26 cellular contexts compared by ENCODE assay signal in the genomic region with DNA sequence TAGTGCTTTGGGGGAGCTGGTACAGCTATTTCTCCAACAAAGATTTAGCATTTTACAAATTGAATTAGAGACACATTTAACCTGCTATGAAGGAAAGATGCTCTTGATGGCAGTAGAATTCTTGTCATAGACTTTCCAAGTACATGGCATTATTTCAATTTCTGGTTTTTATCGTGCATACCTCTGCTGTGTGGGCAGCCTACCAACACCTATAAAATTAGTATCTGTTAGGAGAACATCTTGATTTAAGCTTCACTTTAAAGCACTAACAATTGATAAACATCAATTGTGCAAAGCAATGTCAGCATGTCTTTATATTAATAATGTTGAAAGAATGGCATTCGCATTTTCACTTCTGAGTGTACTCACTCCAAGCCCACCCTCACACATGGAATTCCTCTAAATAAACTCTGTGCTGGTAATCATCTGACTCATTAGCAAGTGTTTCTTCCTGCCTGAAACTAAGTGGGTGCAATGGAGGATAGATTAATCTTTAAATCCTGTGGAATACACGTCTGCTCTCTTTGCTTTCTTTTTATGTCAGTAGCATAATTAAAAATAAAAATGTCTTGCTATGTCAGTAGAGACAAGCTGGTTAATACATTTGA.
A peak's percentile ranks its signal among the peaks of the same experiment; 100 is the strongest.
DNase-seq lines count a peak whose midpoint lies in the region; ATAC-seq, FAIRE-seq and TF ChIP-seq lines count a peak whose summit lies in the region.
"Had no signal": no experiment of that assay in that cellular context is flagged by ENCODE, and none has a peak within 500 bp of the region (broad histone marks: within the 10 kb centered on the region; RNA-seq: fewer than 3 reads in every experiment).

No MANE protein-coding gene starts in this region.

- no peak overlapping the region for H3K9ac ChIP-seq in astrocyte (ENCODE audit: low read length)
- H3K9ac ChIP-seq: parathyroid adenoma had no signal

- H3K36me3 Mint-ChIP-seq in astrocyte (ENCODE audit: low read depth, unreplicated experiment): no peaks in the 10 kb centered on the region
- H3K36me3 Mint-ChIP-seq: CD8-positive, alpha-beta T cell had no signal

- peak; percentile 55 for FAIRE-seq in astrocyte (lab: Jason Lieb, UNC)
- FAIRE-seq: GM12878, urothelium cell line had no signal

- H3K9me3 Mint-ChIP-seq in astrocyte (ENCODE audit: unreplicated experiment): no peaks in the 10 kb centered on the region

- H3K4me3 ChIP-seq in astrocyte (ENCODE audit: insufficient read depth, low read depth, low read length): no peak overlapping the region
- H3K4me3 ChIP-seq in fibroblast of pulmonary artery (replicated peaks; ENCODE audit: low read depth, low read length): no peak overlapping the region
- H3K4me3 ChIP-seq in retinal pigment epithelial cell (ENCODE audit: low read length): no peak overlapping the region
- H3K4me3 ChIP-seq: adrenal gland, GM12878, heart left ventricle, sigmoid colon had no signal

- in situ Hi-C loops in G401 (cut with HindIII; ENCODE audit: low sequenced_read_pairs): no loop called here

- H3K27ac ChIP-seq in astrocyte (ENCODE audit: low read depth, low read length): no peak overlapping the region
- H3K27ac ChIP-seq: adrenal gland, heart left ventricle, parathyroid adenoma, sigmoid colon had no signal

- no peak overlapping the region for H3K4me2 ChIP-seq in astrocyte (ENCODE audit: low read length)

- H3K4me1 Mint-ChIP-seq in astrocyte (ENCODE audit: low read depth, unreplicated experiment): no peaks in the 10 kb centered on the region
- H3K4me1 Mint-ChIP-seq: nephron progenitor cell had no signal

- H3K36me3 ChIP-seq in astrocyte (ENCODE audit: insufficient read depth, low read length): no peaks in the 10 kb centered on the region
- H3K36me3 ChIP-seq: adrenal gland, heart left ventricle, sigmoid colon had no signal

- no peaks in the 10 kb centered on the region for H4K20me1 ChIP-seq in astrocyte (ENCODE audit: insufficient read depth, low read length)

- H3K27me3 Mint-ChIP-seq in astrocyte (ENCODE audit: low read depth, unreplicated experiment): no peaks in the 10 kb centered on the region

- no peak for TF ChIP-seq CTCF in astrocyte (IDR thresholded peaks at IDR 0.05; ENCODE audit: insufficient read depth, low read depth, low read length)
- TF ChIP-seq CTCF in fibroblast of pulmonary artery (IDR thresholded peaks at IDR 0.05; ENCODE audit: low read length, missing control alignments): peak; percentile 22
- peak; percentile 29 for TF ChIP-seq CTCF in retinal pigment epithelial cell (conservative IDR thresholded peaks at IDR 0.05; ENCODE audit: low read depth, low read length)

- no peaks in the 10 kb centered on the region for H3K79me2 ChIP-seq in astrocyte (ENCODE audit: insufficient read depth, low read length)
- H3K79me2 ChIP-seq: parathyroid adenoma had no signal

- no peaks in the 10 kb centered on the region for H3K4me1 ChIP-seq in astrocyte (ENCODE audit: insufficient read depth, low read length)
- H3K4me1 ChIP-seq: adrenal gland, heart left ventricle, parathyroid adenoma, sigmoid colon had no signal

- no peaks in the 10 kb centered on the region for H3K9me3 ChIP-seq in astrocyte (ENCODE audit: insufficient read depth, low read depth, low read length)
- H3K9me3 ChIP-seq: adrenal gland, sigmoid colon had no signal

- H3K27ac Mint-ChIP-seq in astrocyte (ENCODE audit: unreplicated experiment): no peak overlapping the region
- H3K27ac Mint-ChIP-seq: activated CD8-positive, alpha-beta T cell treated with anti-CD3 and anti-CD28 coated beads, Interleukin-2, amount 10 ng/mL, durations not matched to agents 7 days and 5 days; CD8-positive, alpha-beta T cell; nephron progenitor cell had no signal

- H3K27me3 ChIP-seq in astrocyte (ENCODE audit: insufficient read depth, low read length): no peaks in the 10 kb centered on the region
- H3K27me3 ChIP-seq: heart left ventricle, sigmoid colon had no signal

- peak; percentile 8 for DNase-seq in G401 (ENCODE audit: low spot score)
- DNase-seq in astrocyte (ENCODE audit: low read depth): no peak
- peak; percentile 46 for DNase-seq in fibroblast of pulmonary artery (ENCODE audit: low read depth)
- DNase-seq in retinal pigment epithelial cell (ENCODE audit: low read depth): peak; percentile 64
- DNase-seq in NCI-H2171 (lab: John Stamatoyannopoulos, UW): no peak
- no peak for DNase-seq in NCI-H510A treated with DMSO at 0.1 percent for 48 hours (lab: John Stamatoyannopoulos, UW)
- DNase-seq: activated CD4-positive, alpha-beta T cell treated with anti-CD3 and anti-CD28 coated beads for 1 hour; activated CD8-positive, alpha-beta T cell treated with anti-CD3 and anti-CD28 coated beads, Interleukin-2, amount 10 ng/mL, durations not matched to agents 7 days and 5 days; activated naive CD4-positive, alpha-beta T cell; activated T-cell treated with anti-CD3 and anti-CD28 coated beads, Interleukin-2, amount 50 U/mL, for 1 hour; adrenal gland; CD8-positive, alpha-beta T cell; DMS79; heart left ventricle; Karpas-422; left ventricle myocardium superior; NCI-H1092; NCI-H2029 treated with DMSO at 0.1 percent for 48 hours; NCI-H345; nephron progenitor cell; SIG-M5; sigmoid colon had no signal

- no peak for ATAC-seq in HG02970 (IDR thresholded peaks at IDR 0.05; ENCODE audit: low FRiP score, unreplicated experiment)
- ATAC-seq: activated CD8-positive, alpha-beta T cell treated with anti-CD3 and anti-CD28 coated beads, Interleukin-2, amount 10 ng/mL, durations not matched to agents 7 days and 5 days; CD8-positive, alpha-beta T cell; GM12878; heart left ventricle; left ventricle myocardium superior had no signal

- H3K4me3 Mint-ChIP-seq in astrocyte (ENCODE audit: unreplicated experiment): no peak overlapping the region
- H3K4me3 Mint-ChIP-seq: activated CD8-positive, alpha-beta T cell treated with anti-CD3 and anti-CD28 coated beads, Interleukin-2, amount 10 ng/mL, durations not matched to agents 7 days and 5 days; CD8-positive, alpha-beta T cell; nephron progenitor cell had no signal

- no peak overlapping the region for H2AFZ ChIP-seq in astrocyte (ENCODE audit: low read depth, low read length)
- H2AFZ ChIP-seq: parathyroid adenoma had no signal

Comparison
In these comparisons a context has a peak if more than half of its experiments do, and no peak if none do; other contexts are left out.
1. DNase-seq: peak in G401 (single experiment), fibroblast of pulmonary artery (single experiment) and retinal pigment epithelial cell (single experiment); none in astrocyte (single experiment), NCI-H2171 (single experiment) and NCI-H510A treated with DMSO at 0.1 percent for 48 hours (single experiment).